ENCODE assay signal across 16 cellular contexts in the genomic region with DNA sequence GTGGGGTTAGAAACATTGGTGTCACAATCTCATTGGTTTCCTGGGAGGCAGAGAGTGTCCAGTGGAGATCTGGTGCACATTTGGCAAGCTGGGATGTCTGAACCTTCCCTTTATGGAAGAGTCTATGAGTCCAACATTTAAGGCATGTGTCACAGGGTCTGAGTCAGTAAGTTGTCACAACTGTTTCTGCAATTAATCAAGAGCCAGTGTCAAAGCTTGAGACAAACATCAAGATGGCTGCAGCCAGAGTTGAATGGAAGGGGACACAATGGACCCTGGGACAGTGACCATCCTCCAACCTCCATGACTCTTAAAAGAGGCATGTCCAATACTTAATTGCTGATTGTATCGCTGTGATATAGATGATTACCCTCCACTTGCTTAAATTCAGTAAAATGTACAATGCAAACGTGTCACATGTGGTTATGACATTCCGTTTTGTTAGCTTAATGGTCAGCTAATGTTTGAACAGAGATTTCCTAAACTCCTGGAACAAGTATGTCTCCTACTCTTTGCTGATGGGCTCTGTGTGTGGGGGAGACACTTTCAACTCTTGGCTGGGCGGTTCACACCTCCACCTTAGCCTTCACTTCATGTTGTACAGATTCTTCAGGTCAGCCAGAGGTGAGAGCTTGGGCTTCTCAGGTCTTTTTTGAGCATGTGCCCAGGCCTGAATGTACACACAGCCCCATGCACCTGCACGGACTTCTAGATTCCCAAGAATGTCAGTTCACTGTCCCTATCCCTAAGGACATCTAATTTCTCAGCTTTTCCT.
"Had no signal": no experiment of that assay in that cellular context is flagged by ENCODE, and none has a peak within 500 bp of the region (broad histone marks: within the 10 kb centered on the region; RNA-seq: fewer than 3 reads in every experiment).

No MANE protein-coding gene starts in this region.

- H3K4me3 ChIP-seq: left ventricle myocardium inferior, ovary, prostate gland, tibial artery had no signal

- H3K27me3 ChIP-seq: ovary, tibial artery had no signal

- ATAC-seq: activated T-cell treated with anti-CD3 and anti-CD28 coated beads, Interleukin-2, amount 50 U/mL, for 72 hours; natural killer cell; T-cell; WTC11 had no signal

- H3K36me3 ChIP-seq: left ventricle myocardium inferior, ovary, prostate gland, tibial artery had no signal

- H3K27ac ChIP-seq: left ventricle myocardium inferior, ovary, prostate gland, tibial artery had no signal

- DNase-seq: activated effector memory CD4-positive, alpha-beta T cell treated with Interleukin-2 at 50 U/mL for 16 hours; activated naive CD4-positive, alpha-beta T cell treated with anti-CD3 and anti-CD28 coated beads for 36 hours; activated naive CD8-positive, alpha-beta T cell treated with anti-CD3 and anti-CD28 coated beads, Interleukin-2, amount 10 ng/mL, durations not matched to agents 7 days and 5 days; activated T-cell treated with anti-CD3 and anti-CD28 coated beads, Interleukin-2, amount 50 U/mL, for 72 hours; erythroblast; foreskin melanocyte; kidney glomerular epithelial cell; left ventricle myocardium inferior; natural killer cell; ovary; stimulated activated CD4-positive, alpha-beta T cell treated with anti-CD3 and anti-CD28 coated beads, Interleukin-1b, Interleukin-23, amount 100 ng/mL, for 48 hours; substantia nigra; T-cell had no signal

- H3K4me1 ChIP-seq: left ventricle myocardium inferior, prostate gland, tibial artery had no signal

- H3K9me3 ChIP-seq: ovary, prostate gland had no signal
